1 cellular context compared by ENCODE assay signal in genomic region chr19:11597202-11598102, GRCh38.
TF ChIP-seq lines count a peak whose summit lies in the region.

TSS of gene ZNF627 (plus strand) at chr19:11597483. CDS start at chr19:11597628, 145 bp downstream.

TF ChIP-seq in K562, 482 proteins besides CTCF, POLR2A, EP300 and RAD21 (continued from another document and continues in another):
- TF ChIP-seq CLOCK (CRISPR knock-in tag; IDR thresholded peaks at IDR 0.05; ENCODE audit: borderline replicate concordance) (no peak), ZBTB2 (IDR thresholded peaks at IDR 0.05) (peak; percentile 45; the same call in 1 of the 2 replicates), SAFB (IDR thresholded peaks at IDR 0.05; ENCODE audit: borderline replicate concordance, low read depth, low read length) (peak; percentile 74; the same call in 1 of the 2 replicates), ESRRB (CRISPR knock-in tag; IDR thresholded peaks at IDR 0.05; ENCODE audit: borderline replicate concordance) (no peak), PCBP1 (IDR thresholded peaks at IDR 0.05; ENCODE audit: low read depth, low read length, poor library complexity, severe bottlenecking) (no peak), SIN3A (IDR thresholded peaks at IDR 0.05; ENCODE audit: borderline replicate concordance in 2 of 2, control insufficient read depth in 1 of 2, low read depth in 2 of 2, low read length in 2 of 2) (peak in 1 of 2 experiments; percentile 51; a peak in 1 of 4 replicates), TFE3 (CRISPR knock-in tag; IDR thresholded peaks at IDR 0.05) (no peak), HOXB6 (CRISPR knock-in tag; IDR thresholded peaks at IDR 0.05; ENCODE audit: borderline replicate concordance) (no peak), UBTF (IDR thresholded peaks at IDR 0.05; ENCODE audit: borderline replicate concordance in 1 of 2, low read depth in 2 of 2, low read length in 2 of 2) (peak in 1 of 2 experiments; percentile 24; a peak in 1 of 4 replicates), ZNF551 (CRISPR knock-in tag; IDR thresholded peaks at IDR 0.05) (no peak), POLR2AphosphoS5 (IDR thresholded peaks at IDR 0.05; ENCODE audit: control insufficient read depth, insufficient read depth, low read depth, low read length) (peak; percentile 94), DEAF1 (CRISPR knock-in tag; IDR thresholded peaks at IDR 0.05) (0 out of 2 replicates have a peak, but pooled peaks have one; percentile 14), ZBTB9 (CRISPR knock-in tag; IDR thresholded peaks at IDR 0.05) (peak; percentile 85), MNT (conservative IDR thresholded peaks at IDR 0.05) (peak; percentile 46 to 71), MYC (IDR thresholded peaks at IDR 0.05; ENCODE audit: low read depth, low read length) (peak; percentile 57; the same call in 1 of the 2 replicates), MYC (CRISPR knock-in tag; IDR thresholded peaks at IDR 0.05; ENCODE audit: borderline replicate concordance, low read depth) (peak; percentile 86), ZBTB12 (CRISPR knock-in tag; IDR thresholded peaks at IDR 0.05) (0 out of 2 replicates have a peak, but pooled peaks have one; percentile 4), THAP12 (CRISPR knock-in tag; IDR thresholded peaks at IDR 0.05) (peak; percentile 83), SRSF3 (IDR thresholded peaks at IDR 0.05; ENCODE audit: insufficient read depth, low read length) (peak; percentile 57; the same call in 1 of the 2 replicates), NCOA4 (IDR thresholded peaks at IDR 0.05; ENCODE audit: partially characterized antibody) (no peak), MTA1 (IDR thresholded peaks at IDR 0.05; ENCODE audit: borderline replicate concordance) (0 out of 2 replicates have a peak, but pooled peaks have one; percentile 10), ASH1L (IDR thresholded peaks at IDR 0.05; ENCODE audit: borderline replicate concordance, low read depth, partially characterized antibody) (no peak), ZFPM2 (CRISPR knock-in tag; IDR thresholded peaks at IDR 0.05) (no peak), C11orf30 (IDR thresholded peaks at IDR 0.05; ENCODE audit: low read depth) (no peak), ARID4B (CRISPR knock-in tag; IDR thresholded peaks at IDR 0.05) (peak; percentile 49; the same call in 1 of the 2 replicates), GABPB1 (CRISPR knock-in tag; IDR thresholded peaks at IDR 0.05) (peak; percentile 67), XRCC3 (IDR thresholded peaks at IDR 0.05) (no peak)
